Comparison of ENCODE assay signal across 11 cellular contexts in the genomic region with DNA sequence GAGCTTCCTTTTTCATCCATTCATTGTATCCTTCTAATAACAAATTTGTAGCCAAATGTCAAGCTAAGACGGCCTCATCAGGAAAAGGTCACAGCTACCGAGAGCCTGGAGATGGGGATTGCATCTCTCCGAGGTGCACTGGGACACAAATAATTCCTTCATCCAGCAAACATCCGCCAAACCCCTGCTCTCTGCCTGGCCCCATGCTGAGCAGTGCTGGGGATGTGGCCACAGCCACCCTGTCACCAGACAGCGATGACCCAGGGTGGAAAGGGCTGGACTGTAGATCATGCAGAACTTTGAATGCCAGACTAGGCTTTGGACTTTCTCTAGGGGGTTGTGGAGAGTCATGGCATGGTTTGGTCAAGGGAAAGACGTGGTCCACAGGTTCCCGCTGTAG. TPM values are rescaled to one million over a fixed set of nuclear protein-coding genes. Genes with fewer than 3 reads are reported as not detected.
DNase-seq lines count a peak whose midpoint lies in the region; ATAC-seq and TF ChIP-seq lines count a peak whose summit lies in the region.
"Had no signal": no experiment of that assay in that cellular context is flagged by ENCODE, and none has a peak within 500 bp of the region (broad histone marks: within the 10 kb centered on the region; RNA-seq: fewer than 3 reads in every experiment).

No MANE protein-coding gene starts in this region.

- peak overlapping the region; percentile 78 for H3K4me3 Mint-ChIP-seq in CD4-positive, alpha-beta T cell
- H3K4me3 Mint-ChIP-seq in activated CD8-positive, alpha-beta T cell treated with anti-CD3 and anti-CD28 coated beads for 36 hours, result peak overlapping the region; percentile 78
- peak overlapping the region; percentile 80 for H3K4me3 Mint-ChIP-seq in mesothelial cell of epicardium

- ATAC-seq in CD4-positive, alpha-beta T cell (ENCODE audit: poor library complexity), result no peak
- no peak for ATAC-seq in activated CD8-positive, alpha-beta T cell treated with anti-CD3 and anti-CD28 coated beads for 36 hours
- ATAC-seq in HG03045 (IDR thresholded peaks at IDR 0.05; ENCODE audit: unreplicated experiment), result no peak

- peaks cover 52 to 58% of the 10 kb centered on the region in 2 donors for H3K36me3 ChIP-seq in ascending aorta

- no peak for DNase-seq in CD4-positive, alpha-beta T cell
- DNase-seq in HFF-Myc (ENCODE audit: extremely low read depth, low read depth), result no peak
- DNase-seq in activated CD8-positive, alpha-beta T cell treated with anti-CD3 and anti-CD28 coated beads for 36 hours, result no peak
- no peak for DNase-seq in mesothelial cell of epicardium (ENCODE audit: low spot score in 2 of 2, unreplicated experiment in 2 of 2)
- no peak for DNase-seq in NCI-H2107 (lab: John Stamatoyannopoulos, UW)
- DNase-seq in SIG-M5 treated with dmso at 0.1 percent for 504 hours (lab: John Stamatoyannopoulos, UW; ENCODE audit: unreplicated experiment), result no peak
- DNase-seq in ascending aorta (ENCODE audit: low spot score in 2 of 2), result no peak
- DNase-seq: NCI-H1092 treated with DMSO at 0.1 percent for 48 hours, NCI-H524, SW 1271 had no signal

- no peak overlapping the region for H3K27ac ChIP-seq in CD4-positive, alpha-beta T cell (ENCODE audit: low read depth, low read length)
- no peak overlapping the region for H3K27ac ChIP-seq in ascending aorta

- intact Hi-C loops in CD4-positive, alpha-beta T cell (cut with DNase I, micrococcal nuclease), result no loop called here
- intact Hi-C loops in activated CD8-positive, alpha-beta T cell treated with anti-CD3 and anti-CD28 coated beads for 36 hours (cut with micrococcal nuclease), result no loop called here
- intact Hi-C loops in ascending aorta (cut with DNase I), result no loop called here

- H3K27ac Mint-ChIP-seq in CD4-positive, alpha-beta T cell, result peak overlapping the region; percentile 29
- peak overlapping the region; percentile 93 for H3K27ac Mint-ChIP-seq in activated CD8-positive, alpha-beta T cell treated with anti-CD3 and anti-CD28 coated beads for 36 hours
- peak overlapping the region; percentile 14 for H3K27ac Mint-ChIP-seq in mesothelial cell of epicardium

- no peaks in the 10 kb centered on the region for H3K9me3 Mint-ChIP-seq in CD4-positive, alpha-beta T cell
- H3K9me3 Mint-ChIP-seq in activated CD8-positive, alpha-beta T cell treated with anti-CD3 and anti-CD28 coated beads for 36 hours, result no peaks in the 10 kb centered on the region
- no peaks in the 10 kb centered on the region for H3K9me3 Mint-ChIP-seq in mesothelial cell of epicardium

- H3K27me3 Mint-ChIP-seq in CD4-positive, alpha-beta T cell, result no peaks in the 10 kb centered on the region
- no peaks in the 10 kb centered on the region for H3K27me3 Mint-ChIP-seq in activated CD8-positive, alpha-beta T cell treated with anti-CD3 and anti-CD28 coated beads for 36 hours
- no peaks in the 10 kb centered on the region for H3K27me3 Mint-ChIP-seq in mesothelial cell of epicardium (ENCODE audit: low read depth)

- POLR2A ChIA-PET in CD4-positive, alpha-beta T cell (lab: Charles Lee), result no interaction called here
- POLR2A ChIA-PET in activated CD8-positive, alpha-beta T cell treated with anti-CD3 and anti-CD28 coated beads for 36 hours (lab: Charles Lee), result interaction anchor here (0.5 to 3.6 kb wide), 6 partner anchors 8 to 147 kb away, joined by 3 to 27 read pairs (median 4); a partner anchor contains a TSS

- CTCF ChIA-PET in CD4-positive, alpha-beta T cell (lab: Charles Lee), result no interaction called here
- CTCF ChIA-PET in activated CD8-positive, alpha-beta T cell treated with anti-CD3 and anti-CD28 coated beads for 36 hours (lab: Charles Lee), result interaction anchor here (0.8 to 1.0 kb wide), 3 partner anchors 9 to 61 kb away, joined by 4 read pairs; no protein-coding TSS in a partner anchor

- no peaks in the 10 kb centered on the region for H3K9me3 ChIP-seq in CD4-positive, alpha-beta T cell (ENCODE audit: control insufficient read depth, low read length)
- no peaks in the 10 kb centered on the region for H3K9me3 ChIP-seq in ascending aorta

- H3K4me3 ChIP-seq in HFF-Myc (replicated peaks; ENCODE audit: low read depth, low read length), result peak overlapping the region; percentile 99
- H3K4me3 ChIP-seq in ascending aorta, result no peak overlapping the region

- H3K36me3 Mint-ChIP-seq in CD4-positive, alpha-beta T cell (ENCODE audit: low read depth), result peaks cover 55% of the 10 kb centered on the region
- peaks cover 43% of the 10 kb centered on the region for H3K36me3 Mint-ChIP-seq in activated CD8-positive, alpha-beta T cell treated with anti-CD3 and anti-CD28 coated beads for 36 hours (ENCODE audit: low read depth)
- H3K36me3 Mint-ChIP-seq in mesothelial cell of epicardium, result peaks cover 30% of the 10 kb centered on the region

- peaks cover 12 to 19% of the 10 kb centered on the region in 2 donors for H3K4me1 ChIP-seq in ascending aorta

- H3K27me3 ChIP-seq in CD4-positive, alpha-beta T cell (ENCODE audit: control insufficient read depth, insufficient read depth, low read length), result no peaks in the 10 kb centered on the region
- H3K27me3 ChIP-seq in ascending aorta, result no peaks in the 10 kb centered on the region

- no peak for TF ChIP-seq CTCF in CD4-positive, alpha-beta T cell (IDR thresholded peaks at IDR 0.05)
- TF ChIP-seq CTCF in HFF-Myc (IDR thresholded peaks at IDR 0.05; ENCODE audit: low read depth, low read length, missing control alignments) (no peak), mesothelial cell of epicardium (IDR thresholded peaks at IDR 0.05; ENCODE audit: unreplicated experiment) (no peak), ascending aorta (IDR thresholded peaks at IDR 0.05) (no peak)
- TF ChIP-seq CTCF in activated CD8-positive, alpha-beta T cell treated with anti-CD3 and anti-CD28 coated beads for 36 hours (IDR thresholded peaks at IDR 0.05), result no peak

- H3K4me1 Mint-ChIP-seq in CD4-positive, alpha-beta T cell (ENCODE audit: low read depth), result peaks cover 25% of the 10 kb centered on the region
- H3K4me1 Mint-ChIP-seq in activated CD8-positive, alpha-beta T cell treated with anti-CD3 and anti-CD28 coated beads for 36 hours (ENCODE audit: low read depth), result peaks cover 31% of the 10 kb centered on the region
- H3K4me1 Mint-ChIP-seq in mesothelial cell of epicardium, result peaks cover 19% of the 10 kb centered on the region

RNA-seq across cellular contexts. Expression of a gene that starts 1.9 kb away (rescaled TPM):
- 10 to 100 TPM; 25.4 to 26.8 TPM for total RNA-seq in CD4-positive, alpha-beta T cell
- total RNA-seq in activated CD8-positive, alpha-beta T cell treated with anti-CD3 and anti-CD28 coated beads for 36 hours, result 100 to 1,000 TPM; 134 to 138 TPM
- total RNA-seq in mesothelial cell of epicardium (47.7 to 49.8 TPM (median 47.8 TPM) in 3 replicates), ascending aorta (25.5 TPM)

RNA-seq across cellular contexts. Expression of a gene that starts 12.7 kb away (rescaled TPM):
- 1 to 10 TPM; 4.5 to 5.2 TPM for total RNA-seq in CD4-positive, alpha-beta T cell
- total RNA-seq in activated CD8-positive, alpha-beta T cell treated with anti-CD3 and anti-CD28 coated beads for 36 hours, result 1 to 10 TPM in 1 of 2 experiments, under 1 TPM in 1; 0.87 to 1.2 TPM
- total RNA-seq in mesothelial cell of epicardium (285 to 290 TPM (median 289 TPM) in 3 replicates), ascending aorta (436 TPM)

RNA-seq across cellular contexts. Expression of a gene that starts 21.5 kb away (rescaled TPM):
- not detected for total RNA-seq in CD4-positive, alpha-beta T cell
- 1 to 10 TPM; 2.5 to 3.6 TPM for total RNA-seq in activated CD8-positive, alpha-beta T cell treated with anti-CD3 and anti-CD28 coated beads for 36 hours
- total RNA-seq in mesothelial cell of epicardium, result 18.6 to 20.0 TPM (median 18.6 TPM) in 3 replicates
- total RNA-seq in ascending aorta, result 17.0 TPM

RNA-seq across cellular contexts. Expression of a gene that starts 46.8 kb away (rescaled TPM):
- 1 to 10 TPM; 1.8 to 1.9 TPM for total RNA-seq in CD4-positive, alpha-beta T cell
- under 1 TPM; 0.36 to 0.65 TPM for total RNA-seq in activated CD8-positive, alpha-beta T cell treated with anti-CD3 and anti-CD28 coated beads for 36 hours
- total RNA-seq in mesothelial cell of epicardium (291 to 300 TPM (median 299 TPM) in 3 replicates), ascending aorta (125 TPM)

RNA-seq across cellular contexts. Expression of a gene that starts 49.1 kb away (rescaled TPM):
- not detected for total RNA-seq in CD4-positive, alpha-beta T cell
- total RNA-seq in activated CD8-positive, alpha-beta T cell treated with anti-CD3 and anti-CD28 coated beads for 36 hours, result not detected
- total RNA-seq in mesothelial cell of epicardium, result not detected in 3 replicates
- total RNA-seq in ascending aorta, result not detected

Comparison
In these comparisons a context has a peak if more than half of its experiments do, and no peak if none do; other contexts are left out.
1. H3K27ac Mint-ChIP-seq: peak in every context shown above with its lines; median percentile 93 in activated CD8-positive, alpha-beta T cell treated with anti-CD3 and anti-CD28 coated beads for 36 hours; 29 in CD4-positive, alpha-beta T cell; 14 in mesothelial cell of epicardium.
2. RNA of a gene that starts 12.7 kb away (total RNA-seq): 436 TPM in ascending aorta (single experiment) and 285 to 290 TPM in mesothelial cell of epicardium; 4.5 to 5.2 TPM in CD4-positive, alpha-beta T cell and 0.87 to 1.2 TPM in activated CD8-positive, alpha-beta T cell treated with anti-CD3 and anti-CD28 coated beads for 36 hours; every median in the first group is over 10 times any median in the second.
3. Peak in every context shown above with its lines, with median percentiles within 50 percentile points of each other: H3K4me3 Mint-ChIP-seq.